Comparison of ENCODE assay signal across 8 cellular contexts in the genomic region with DNA sequence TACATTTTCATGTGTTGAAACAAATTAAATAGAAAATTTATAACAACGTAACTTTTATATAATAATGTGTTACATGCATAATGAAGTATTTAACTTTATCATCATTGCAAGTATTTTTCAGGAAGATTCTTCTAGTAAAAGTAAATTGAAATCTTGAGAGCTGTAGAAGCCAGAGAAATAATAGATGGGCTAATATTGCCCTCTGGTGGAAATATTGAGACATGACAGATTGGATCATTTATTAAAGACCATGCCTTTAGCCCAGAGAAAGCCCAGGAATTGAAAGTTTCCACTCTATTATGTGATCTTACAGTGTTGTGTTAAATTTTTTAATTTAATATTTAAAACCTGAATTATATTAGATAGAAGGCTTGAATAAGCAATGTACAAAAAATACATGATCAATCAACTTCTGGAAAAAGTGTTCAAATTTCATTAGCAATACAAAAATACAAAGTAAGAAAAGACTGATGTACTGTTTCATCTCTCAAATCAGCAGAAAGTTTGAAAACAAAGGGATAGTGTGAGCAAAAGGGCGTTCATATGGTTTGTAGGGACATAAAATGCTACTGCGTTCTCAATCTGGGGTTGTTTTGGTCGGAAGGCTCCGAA. TPM values are rescaled to one million over a fixed set of nuclear protein-coding genes. Genes with fewer than 3 reads are reported as not detected.
DNase-seq lines count a peak whose midpoint lies in the region; ATAC-seq and TF ChIP-seq lines count a peak whose summit lies in the region.

No MANE protein-coding gene starts in this region.

- intact Hi-C loops in body of pancreas (cut with DNase I), result no loop called here

- WGBS in body of pancreas, 2 donors, result 53 to 56% methylated on average over 5 of the region's 5 CpGs

- no peaks in the 10 kb centered on the region for H3K9me3 ChIP-seq in body of pancreas

- H3K4me1 ChIP-seq in body of pancreas, result peaks cover 9% of the 10 kb centered on the region

- ATAC-seq in HG02623 (IDR thresholded peaks at IDR 0.05; ENCODE audit: unreplicated experiment) (peak; percentile 61), body of pancreas (peak; percentile 81)

- no peak for DNase-seq in GM06990 (ENCODE audit: extremely low read depth, insufficient read length)
- DNase-seq in NCI-H2196 (lab: John Stamatoyannopoulos, UW; ENCODE audit: unreplicated experiment), result peak; percentile 68
- DNase-seq in body of pancreas, result no peak
- DNase-seq in kidney epithelial cell (ENCODE audit: low read depth), result no peak
- no peak for DNase-seq in activated naive CD4-positive, alpha-beta T cell treated with Interleukin-2 at 50 U/mL for 16 hours
- no peak for DNase-seq in middle frontal gyrus (ENCODE audit: extremely low spot score, low spot score)
- DNase-seq in NCI-H226, result no peak

- no peak for TF ChIP-seq POLR2A in body of pancreas (IDR thresholded peaks at IDR 0.05)

- TF ChIP-seq CTCF in GM06990 (IDR thresholded peaks at IDR 0.05; ENCODE audit: insufficient read depth, low read length, poor library complexity, severe bottlenecking), result peak; percentile 29
- peak; percentile 27 to 94 (median 82) for TF ChIP-seq CTCF in body of pancreas (IDR thresholded peaks at IDR 0.05)
- peak; percentile 42 for TF ChIP-seq CTCF in kidney epithelial cell (IDR thresholded peaks at IDR 0.05; ENCODE audit: insufficient read depth, low read length, poor library complexity, severe bottlenecking)

- H3K27me3 ChIP-seq in GM06990 (replicated peaks; ENCODE audit: control insufficient read depth, insufficient read depth, low read length) (no peaks in the 10 kb centered on the region), body of pancreas (no peaks in the 10 kb centered on the region), kidney epithelial cell (ENCODE audit: control insufficient read depth, insufficient read depth, low read length) (no peaks in the 10 kb centered on the region)

- no peak overlapping the region for H3K27ac ChIP-seq in body of pancreas

- H3K4me3 ChIP-seq in GM06990 (replicated peaks; ENCODE audit: low read depth, low read length), result no peak overlapping the region
- H3K4me3 ChIP-seq in body of pancreas, result no peak overlapping the region
- H3K4me3 ChIP-seq in kidney epithelial cell (ENCODE audit: low read depth, low read length), result no peak overlapping the region

- no peaks in the 10 kb centered on the region for H3K36me3 ChIP-seq in GM06990 (ENCODE audit: control insufficient read depth, insufficient read depth, low read length)
- H3K36me3 ChIP-seq in body of pancreas (replicated peaks in 1 of 2; ENCODE audit: insufficient read depth in 1 of 2, low read depth in 2 of 2), result no peaks in the 10 kb centered on the region
- no peaks in the 10 kb centered on the region for H3K36me3 ChIP-seq in kidney epithelial cell (ENCODE audit: control insufficient read depth, insufficient read depth, low read length)

RNA-seq across cellular contexts. Expression of a gene that starts 52.7 kb away (rescaled TPM):
- total RNA-seq in body of pancreas (1 to 10 TPM in 1 of 2 donors, not detected in 1; 3.4 TPM), kidney epithelial cell (not detected in 2 replicates)

Comparison
In these comparisons a context has a peak if more than half of its experiments do, and no peak if none do; other contexts are left out.
1. CTCF ChIP-seq: peak in every context shown above with its lines; median percentile 82 in body of pancreas; 42 in kidney epithelial cell; 29 in GM06990.